In genomic region chr4:65921180-65921579, GRCh38 we compare ENCODE assay signal across 34 cellular contexts.
DNase-seq lines count a peak whose midpoint lies in the region; ATAC-seq, FAIRE-seq and TF ChIP-seq lines count a peak whose summit lies in the region.
"Had no signal": no experiment of that assay in that cellular context is flagged by ENCODE, and none has a peak within 500 bp of the region (broad histone marks: within the 10 kb centered on the region; RNA-seq: fewer than 3 reads in every experiment).

No MANE protein-coding gene starts in this region.

- TF ChIP-seq POLR2A in HepG2 (IDR thresholded peaks at IDR 0.05; ENCODE audit: insufficient read depth in 1 of 2, low read depth in 2 of 2, low read length in 2 of 2) (no peak), right lobe of liver (IDR thresholded peaks at IDR 0.05) (no peak), A549 (IDR thresholded peaks at IDR 0.05; ENCODE audit: low read length) (no peak), testis (IDR thresholded peaks at IDR 0.05) (no peak)

- peak; percentile 1 for DNase-seq in NCI-H748 (lab: John Stamatoyannopoulos, UW; ENCODE audit: unreplicated experiment)
- DNase-seq in NCI-H748 treated with DMSO at 0.1 percent for 48 hours (lab: John Stamatoyannopoulos, UW) = no peak
- DNase-seq in HepG2 (ENCODE audit: low spot score) = no peak
- no peak for DNase-seq in right lobe of liver
- no peak for DNase-seq in A549 (ENCODE audit: low read depth in 1 of 2, low spot score in 1 of 2)
- DNase-seq in testis = peak; percentile 24
- DNase-seq in mucosa of gallbladder (ENCODE audit: low spot score) = no peak
- DNase-seq in germinal center (ENCODE audit: low spot score) = no peak
- DNase-seq: 8988T; ACHN; AML-193; BE2C; C1 segment of cervical spinal cord; Caco-2; Calu3; CD4-positive, alpha-beta memory T cell; CD4-positive, alpha-beta T cell; CD4-positive, CD25-positive, alpha-beta regulatory T cell; CD8-positive, alpha-beta memory T cell; CD8-positive, alpha-beta T cell; COR-L47; DMS 273 treated with DMSO at 0.1 percent for 48 hours; DMS153; DMS53; DMS79; DMS79 treated with DMSO at 0.1 percent for 48 hours; DND-41; EL had no signal

- no peak overlapping the region for H2AFZ ChIP-seq in HepG2 (ENCODE audit: low read length)

- TF ChIP-seq EP300 in HepG2 (IDR thresholded peaks at IDR 0.05; ENCODE audit: low read depth in 2 of 2, low read length in 2 of 2) (no peak), HepG2 (CRISPR knock-in tag; IDR thresholded peaks at IDR 0.05; ENCODE audit: borderline replicate concordance) (no peak), A549 (IDR thresholded peaks at IDR 0.05) (no peak)

- POLR2A ChIA-PET in HepG2 (lab: Yijun Ruan, JAX) = no interaction called here
- POLR2A ChIA-PET in A549 (lab: Yijun Ruan, JAX) = no interaction called here

- H3K4me2 ChIP-seq in HepG2 (ENCODE audit: low read depth, low read length) (no peak overlapping the region; the same call in 1 of the 2 replicates), A549 (no peak overlapping the region)
- H3K4me2 ChIP-seq: BLaER1; BLaER1 treated with 17β-estradiol and CSF1 and Interleukin-3, amounts not matched to agents 10 nM and 100 nM had no signal

- no peaks in the 10 kb centered on the region for H3K4me1 ChIP-seq in HepG2 (ENCODE audit: insufficient read depth, low read length)
- H3K4me1 ChIP-seq in right lobe of liver = no peaks in the 10 kb centered on the region
- no peaks in the 10 kb centered on the region for H3K4me1 ChIP-seq in A549
- H3K4me1 ChIP-seq in testis = no peaks in the 10 kb centered on the region
- H3K4me1 ChIP-seq: BLaER1; BLaER1 treated with 17β-estradiol and CSF1 and Interleukin-3, amounts not matched to agents 10 nM and 100 nM; Caco-2 had no signal

- CTCF ChIA-PET in HepG2 (lab: Yijun Ruan, JAX; ENCODE audit: low intra/inter-chr PET ratio, low total read pairs) (no interaction called here), A549 (lab: Yijun Ruan, JAX) (no interaction called here)

- TF ChIP-seq RAD21 in HepG2 (CRISPR knock-in tag; IDR thresholded peaks at IDR 0.05) (no peak), A549 (conservative IDR thresholded peaks at IDR 0.05 in 1 of 2, IDR thresholded peaks at IDR 0.05 in 1 of 2) (no peak)

- no peaks in the 10 kb centered on the region for H3K36me3 ChIP-seq in HepG2 (replicated peaks in 1 of 2; ENCODE audit: control insufficient read depth in 1 of 2, insufficient read depth in 2 of 2, low read length in 2 of 2)
- no peaks in the 10 kb centered on the region for H3K36me3 ChIP-seq in right lobe of liver
- H3K36me3 ChIP-seq in testis (ENCODE audit: low read depth, missing control alignments) = no peaks in the 10 kb centered on the region
- H3K36me3 ChIP-seq: BE2C; BLaER1; BLaER1 treated with 17β-estradiol and CSF1 and Interleukin-3, amounts not matched to agents 10 nM and 100 nM had no signal

- WGBS in HepG2 (ENCODE audit: low lambda C conversion rate) = 14% methylated on average over 10 of the region's 10 CpGs
- WGBS in right lobe of liver (ENCODE audit: insufficient coverage, low coverage, low lambda C conversion rate, missing lambda C conversion rate) = 57% methylated on average over 9 of the region's 10 CpGs
- 75% methylated on average over 10 of the region's 10 CpGs for WGBS in A549 (ENCODE audit: missing lambda C conversion rate)
- 54 to 85% methylated on average over 10 of the region's 10 CpGs for WGBS in testis, 2 donors

- BruUV-seq in HepG2 (replicated peaks; lab: Mats Ljungman, UMichigan) = no TSS peak

- H3K9ac ChIP-seq in HepG2 (ENCODE audit: insufficient read depth, low read depth, low read length) = no peak overlapping the region
- H3K9ac ChIP-seq: BLaER1; BLaER1 treated with 17β-estradiol and CSF1 and Interleukin-3, amounts not matched to agents 10 nM and 100 nM had no signal

- no peak for ATAC-seq in HepG2
- ATAC-seq in right lobe of liver = no peak
- ATAC-seq in A549 = no peak
- ATAC-seq: CD8-positive, alpha-beta T cell had no signal

- no peaks in the 10 kb centered on the region for H4K20me1 ChIP-seq in HepG2 (ENCODE audit: insufficient read depth, low read length)
- H4K20me1 ChIP-seq: BLaER1; BLaER1 treated with 17β-estradiol and CSF1 and Interleukin-3, amounts not matched to agents 10 nM and 100 nM had no signal

- H3K4me3 ChIP-seq in HepG2 (replicated peaks in 1 of 3; ENCODE audit: insufficient read depth in 1 of 3, low read depth in 2 of 3, low read length in 3 of 3) (no peak overlapping the region), right lobe of liver (no peak overlapping the region), A549 (no peak overlapping the region), testis (no peak overlapping the region)
- H3K4me3 ChIP-seq: BLaER1; BLaER1 treated with 17β-estradiol and CSF1 and Interleukin-3, amounts not matched to agents 10 nM and 100 nM had no signal

- H3K79me2 ChIP-seq in HepG2 (ENCODE audit: insufficient read depth, low read length) = no peaks in the 10 kb centered on the region

- no peak for TF ChIP-seq CTCF in HepG2 (CRISPR knock-in tag; IDR thresholded peaks at IDR 0.05)
- no peak for TF ChIP-seq CTCF in right lobe of liver (IDR thresholded peaks at IDR 0.05)
- no peak for TF ChIP-seq CTCF in A549 (IDR thresholded peaks at IDR 0.05)
- TF ChIP-seq CTCF in testis (IDR thresholded peaks at IDR 0.05) = no peak

- intact Hi-C loops in HepG2 (cut with micrococcal nuclease; ENCODE audit: unreplicated experiment) = no loop called here
- intact Hi-C loops in right lobe of liver (cut with DNase I) = no loop called here
- intact Hi-C loops in testis (cut with DNase I; ENCODE audit: low total_unique reads) = no loop called here

- H3K27ac ChIP-seq in HepG2 (ENCODE audit: extremely low read length, insufficient read depth, low read length) (no peak overlapping the region), right lobe of liver (no peak overlapping the region), A549 (no peak overlapping the region), testis (no peak overlapping the region)
- H3K27ac ChIP-seq: 22Rv1; BLaER1; BLaER1 treated with 17β-estradiol and CSF1 and Interleukin-3, amounts not matched to agents 10 nM and 100 nM; C4-2B had no signal

- H3K27me3 ChIP-seq in HepG2 (ENCODE audit: control insufficient read depth in 1 of 2, insufficient read depth in 2 of 2, low read length in 2 of 2) (no peaks in the 10 kb centered on the region), right lobe of liver (no peaks in the 10 kb centered on the region), testis (no peaks in the 10 kb centered on the region)
- H3K27me3 ChIP-seq: BE2C; BLaER1; BLaER1 treated with 17β-estradiol and CSF1 and Interleukin-3, amounts not matched to agents 10 nM and 100 nM had no signal

- in situ Hi-C loops in HepG2 (cut with HindIII; ENCODE audit: extremely low pct_ligation_motif_present, low pct_unique_long_range_greater_than_20kb) = no loop called here

- FAIRE-seq in HepG2 (lab: Jason Lieb, UNC) (no peak), A549 (lab: Jason Lieb, UNC) (no peak)
- FAIRE-seq: A204.1, D721Med had no signal

- no peaks in the 10 kb centered on the region for H3K9me3 ChIP-seq in HepG2 (ENCODE audit: low read length)
- no peaks in the 10 kb centered on the region for H3K9me3 ChIP-seq in right lobe of liver
- no peaks in the 10 kb centered on the region for H3K9me3 ChIP-seq in A549
- no peaks in the 10 kb centered on the region for H3K9me3 ChIP-seq in testis
- H3K9me3 ChIP-seq: BE2C, BLaER1, Caco-2 had no signal

TF ChIP-seq in HepG2, 621 proteins besides CTCF, POLR2A, EP300 and RAD21 (continues in another document):
- peak; percentile 73 for TF ChIP-seq MAFF (IDR thresholded peaks at IDR 0.05; ENCODE audit: low read depth, low read length)
- peak; percentile 55 to 69 for TF ChIP-seq MAFK (conservative IDR thresholded peaks at IDR 0.05 in 1 of 2, IDR thresholded peaks at IDR 0.05 in 1 of 2; ENCODE audit: low read length in 2 of 2)
- TF ChIP-seq SRSF9 (IDR thresholded peaks at IDR 0.05; ENCODE audit: borderline replicate concordance, insufficient read depth, low read depth, low read length, poor library complexity, severe bottlenecking) = no peak
- TF ChIP-seq ATF7 (IDR thresholded peaks at IDR 0.05) = no peak
- TF ChIP-seq ATF7 (CRISPR knock-in tag; IDR thresholded peaks at IDR 0.05) = no peak
- TF ChIP-seq ZNF709 (CRISPR knock-in tag; IDR thresholded peaks at IDR 0.05) = no peak

TF ChIP-seq in A549, 52 proteins besides CTCF, POLR2A, EP300 and RAD21:
- TF ChIP-seq HOXB13 (CRISPR knock-in tag; IDR thresholded peaks at IDR 0.05; ENCODE audit: low read depth) (no peak), MAFK (IDR thresholded peaks at IDR 0.05; ENCODE audit: partially characterized antibody) (peak; percentile 41)
TF ChIP-seq in A549: peak in this region for 1.

Comparison
In these comparisons a context has a peak if more than half of its experiments do, and no peak if none do; other contexts are left out.
1. DNase-seq: peak in NCI-H748 (single experiment) and testis (single experiment); none in NCI-H748 treated with DMSO at 0.1 percent for 48 hours (single experiment), HepG2 (single experiment), right lobe of liver (0 of 3), A549 (0 of 2), mucosa of gallbladder (single experiment) and germinal center (single experiment).